In genomic region chr18:42030586-42031182, GRCh38 we compare ENCODE assay signal across 8 cellular contexts.
DNase-seq lines count a peak whose midpoint lies in the region; ATAC-seq and TF ChIP-seq lines count a peak whose summit lies in the region.

No MANE protein-coding gene starts in this region.

- H3K4me1 Mint-ChIP-seq in natural killer cell treated with Interleukin-12 subunit alpha and Interleukin-12 subunit beta and Interleukin-15 and Interleukin-18, amount 100 ng/mL, for 72 hours (ENCODE audit: low read depth in 2 of 2) = peaks cover 3% of the 10 kb centered on the region in 2 donors

- H3K27ac ChIP-seq in RWPE1 (no peak overlapping the region), foreskin keratinocyte (no peak overlapping the region)

- peaks cover 5% of the 10 kb centered on the region for H3K36me3 Mint-ChIP-seq in natural killer cell treated with Interleukin-12 subunit alpha and Interleukin-12 subunit beta and Interleukin-15 and Interleukin-18, amount 100 ng/mL, for 72 hours

- CTCF ChIA-PET in RWPE1 (lab: Yijun Ruan, JAX) = interaction anchor here (0.5 kb wide), 1 partner anchor 35 kb away, joined by 3 read pairs; no protein-coding TSS in a partner anchor

- POLR2A ChIA-PET in RWPE1 (lab: Yijun Ruan, JAX; ENCODE audit: low non-redundant PET) = no interaction called here

- DNase-seq in AG08395 (ENCODE audit: low spot score) (peak; percentile 47), GM13976 (ENCODE audit: low spot score) (peak; percentile 17), RWPE1 (ENCODE audit: low spot score) (peak; percentile 1), foreskin keratinocyte (no peak), middle frontal gyrus (ENCODE audit: extremely low spot score, low spot score) (no peak), foreskin melanocyte (no peak), posterior vena cava (ENCODE audit: low spot score) (no peak)
- DNase-seq in natural killer cell treated with Interleukin-12 subunit alpha and Interleukin-12 subunit beta and Interleukin-15 and Interleukin-18, amount 100 ng/mL, for 72 hours (ENCODE audit: low spot score) = no peak

- no peak overlapping the region for H3K27ac Mint-ChIP-seq in natural killer cell treated with Interleukin-12 subunit alpha and Interleukin-12 subunit beta and Interleukin-15 and Interleukin-18, amount 100 ng/mL, for 72 hours

- H3K4me1 ChIP-seq in foreskin keratinocyte = no peaks in the 10 kb centered on the region

- no peaks in the 10 kb centered on the region for H3K27me3 ChIP-seq in foreskin keratinocyte

- in situ Hi-C loops in GM13976 (cut with MboI; ENCODE audit: low sequenced_read_pairs, unreplicated experiment) = no loop called here

- no peaks in the 10 kb centered on the region for H3K27me3 Mint-ChIP-seq in natural killer cell treated with Interleukin-12 subunit alpha and Interleukin-12 subunit beta and Interleukin-15 and Interleukin-18, amount 100 ng/mL, for 72 hours

- no peaks in the 10 kb centered on the region for H3K9me3 Mint-ChIP-seq in natural killer cell treated with Interleukin-12 subunit alpha and Interleukin-12 subunit beta and Interleukin-15 and Interleukin-18, amount 100 ng/mL, for 72 hours

- TF ChIP-seq CTCF in GM13976 (IDR thresholded peaks at IDR 0.05; ENCODE audit: borderline replicate concordance, control extremely low read depth, extremely low read depth, insufficient read depth, missing control alignments) = no peak
- peak; percentile 22; the same call in 1 of the 2 replicates for TF ChIP-seq CTCF in RWPE1 (conservative IDR thresholded peaks at IDR 0.05; ENCODE audit: low read depth)
- TF ChIP-seq CTCF in foreskin keratinocyte (conservative IDR thresholded peaks at IDR 0.05) = peak; percentile 59

- peak; percentile 77 for ATAC-seq in foreskin keratinocyte
- no peak for ATAC-seq in natural killer cell treated with Interleukin-12 subunit alpha and Interleukin-12 subunit beta and Interleukin-15 and Interleukin-18, amount 100 ng/mL, for 72 hours

- intact Hi-C loops in posterior vena cava (cut with DNase I) = no loop called here

- H3K4me3 Mint-ChIP-seq in natural killer cell treated with Interleukin-12 subunit alpha and Interleukin-12 subunit beta and Interleukin-15 and Interleukin-18, amount 100 ng/mL, for 72 hours = no peak overlapping the region

Comparison
In these comparisons a context has a peak if more than half of its experiments do, and no peak if none do; other contexts are left out.
1. DNase-seq: peak in AG08395 (single experiment), GM13976 (single experiment) and RWPE1 (single experiment); none in foreskin keratinocyte (0 of 2), natural killer cell treated with Interleukin-12 subunit alpha and Interleukin-12 subunit beta and Interleukin-15 and Interleukin-18, amount 100 ng/mL, for 72 hours (single experiment), middle frontal gyrus (single experiment), foreskin melanocyte (single experiment) and posterior vena cava (single experiment).